In the genomic region with DNA sequence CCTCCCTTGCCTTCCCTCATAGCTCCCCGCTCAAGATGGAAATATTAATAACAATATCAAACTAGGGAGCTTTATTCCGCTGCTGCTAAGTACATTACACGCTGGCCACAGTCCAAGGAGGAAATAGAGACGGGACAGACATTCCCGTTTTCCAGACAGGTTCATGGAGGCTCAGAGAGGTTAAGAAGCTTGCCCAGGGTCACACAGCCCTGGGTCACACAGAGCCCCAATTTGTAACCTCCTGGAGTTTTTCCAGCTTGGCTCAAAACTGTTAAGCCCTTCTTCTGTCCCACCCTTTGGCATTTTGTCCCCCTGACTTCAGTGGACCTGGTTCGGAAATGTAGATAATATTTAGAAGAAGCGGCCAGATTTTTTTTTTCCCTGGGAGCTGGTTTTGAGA, we compare ENCODE assay signal across 1 cellular context.
TF ChIP-seq lines count a peak whose summit lies in the region.

No MANE protein-coding gene starts in this region.

TF ChIP-seq in GM23338, 12 proteins besides CTCF, POLR2A, EP300 and RAD21 (continued from another document):
- no peak for TF ChIP-seq ETS1 (IDR thresholded peaks at IDR 0.05)
- no peak for TF ChIP-seq NANOG (IDR thresholded peaks at IDR 0.05; ENCODE audit: borderline replicate concordance)
- TF ChIP-seq EZH2 (IDR thresholded peaks at IDR 0.05; ENCODE audit: low read depth, unreplicated experiment), result no peak
- TF ChIP-seq CREB1 (CRISPR knock-in tag; IDR thresholded peaks at IDR 0.05; ENCODE audit: low read depth), result no peak
- TF ChIP-seq EZH2phosphoT487 (IDR thresholded peaks at IDR 0.05; ENCODE audit: unreplicated experiment), result no peak
- TF ChIP-seq POLR2AphosphoS5 (IDR thresholded peaks at IDR 0.05; ENCODE audit: low read depth), result no peak
- TF ChIP-seq ZNF114 (CRISPR knock-in tag; IDR thresholded peaks at IDR 0.05), result no peak
- TF ChIP-seq ZNF462 (CRISPR knock-in tag; IDR thresholded peaks at IDR 0.05), result no peak
- TF ChIP-seq STAT1 (IDR thresholded peaks at IDR 0.05; ENCODE audit: unreplicated experiment), result no peak
- TF ChIP-seq ZNF331 (CRISPR knock-in tag; IDR thresholded peaks at IDR 0.05; ENCODE audit: low read depth), result no peak
